In genomic region chr14:99215277-99215676, GRCh38 we compare ENCODE assay signal across 11 cellular contexts. TPM values are rescaled to one million over a fixed set of nuclear protein-coding genes. Genes with fewer than 3 reads are reported as not detected.
A peak's percentile ranks its signal among the peaks of the same experiment; 100 is the strongest.
DNase-seq lines count a peak whose midpoint lies in the region; ATAC-seq and TF ChIP-seq lines count a peak whose summit lies in the region.
"Had no signal": no experiment of that assay in that cellular context is flagged by ENCODE, and none has a peak within 500 bp of the region (broad histone marks: within the 10 kb centered on the region; RNA-seq: fewer than 3 reads in every experiment).

No MANE protein-coding gene starts in this region.

- no TSS peak for BruUV-seq in MCF 10A (replicated peaks; lab: Mats Ljungman, UMichigan)

- H3K9me3 Mint-ChIP-seq in MCF 10A (ENCODE audit: unreplicated experiment): no peaks in the 10 kb centered on the region

- no peak overlapping the region for H2AK5ac ChIP-seq in mesenchymal stem cell (ENCODE audit: low read length, severe bottlenecking)

- no peak for TF ChIP-seq CTCF in MCF 10A (IDR thresholded peaks at IDR 0.05; ENCODE audit: unreplicated experiment)

- H3K27ac ChIP-seq in GM23248 (no peak overlapping the region), mesenchymal stem cell (ENCODE audit: low read length, poor library complexity, severe bottlenecking) (no peak overlapping the region)

- peak overlapping the region; percentile 16 for H3K4me3 Mint-ChIP-seq in MCF 10A (ENCODE audit: unreplicated experiment)

- H3K79me1 ChIP-seq in mesenchymal stem cell (replicated peaks; ENCODE audit: low read length, poor library complexity, severe bottlenecking): no peaks in the 10 kb centered on the region

- peak overlapping the region; percentile 43 for H2AFZ ChIP-seq in GM23248
- H2AFZ ChIP-seq in mesenchymal stem cell (ENCODE audit: low read depth, low read length): no peak overlapping the region

- H2BK12ac ChIP-seq in mesenchymal stem cell (ENCODE audit: low read length in 2 of 2): no peak overlapping the region

- CTCF ChIA-PET in MCF 10A (lab: Yijun Ruan, JAX): interaction anchor here (0.6 to 1.0 kb wide), 3 partner anchors 11 to 1785 kb away, joined by 3 to 6 read pairs (median 4); no protein-coding TSS in a partner anchor

- H3K9ac ChIP-seq in GM23248 (no peak overlapping the region), mesenchymal stem cell (ENCODE audit: low read length) (peak overlapping the region; percentile 53)

- H4K8ac ChIP-seq in mesenchymal stem cell (ENCODE audit: low read length): no peak overlapping the region

- no peak overlapping the region for H4K91ac ChIP-seq in mesenchymal stem cell (ENCODE audit: low read length)

- H2BK5ac ChIP-seq in mesenchymal stem cell (ENCODE audit: low read depth, low read length, poor library complexity, severe bottlenecking): no peak overlapping the region

- H3K9me3 ChIP-seq in GM23248 (ENCODE audit: low read depth): no peaks in the 10 kb centered on the region
- H3K9me3 ChIP-seq in mesenchymal stem cell (ENCODE audit: control insufficient read depth, low read length): no peaks in the 10 kb centered on the region

- no peaks in the 10 kb centered on the region for H3K79me2 ChIP-seq in GM23248 (ENCODE audit: insufficient read depth)

- H3K18ac ChIP-seq in mesenchymal stem cell (ENCODE audit: low read depth in 1 of 2, low read length in 2 of 2): no peak overlapping the region

- H3K4me3 ChIP-seq in GM23248 (peak overlapping the region; percentile 52), mesenchymal stem cell (ENCODE audit: insufficient read depth in 1 of 2, low read depth in 1 of 2, low read length in 2 of 2) (peak overlapping the region in 1 of 2 experiments; percentile 66)

- intact Hi-C loops in MCF 10A (cut with micrococcal nuclease): no loop called here

- no peak overlapping the region for H3K27ac Mint-ChIP-seq in MCF 10A (ENCODE audit: low read depth, unreplicated experiment)

- H3K4me2 ChIP-seq in GM23248 (ENCODE audit: unreplicated experiment): peak overlapping the region; percentile 66
- no peak overlapping the region for H3K4me2 ChIP-seq in mesenchymal stem cell (ENCODE audit: low read length, poor library complexity, severe bottlenecking)

- peaks cover 3% of the 10 kb centered on the region for H3K36me3 Mint-ChIP-seq in MCF 10A (ENCODE audit: insufficient read depth, unreplicated experiment)

- no peaks in the 10 kb centered on the region for H3K27me3 Mint-ChIP-seq in MCF 10A (ENCODE audit: insufficient read depth, unreplicated experiment)

- no peaks in the 10 kb centered on the region for H3K4me1 ChIP-seq in GM23248 (ENCODE audit: insufficient read depth)
- peaks cover 2% of the 10 kb centered on the region for H3K4me1 ChIP-seq in mesenchymal stem cell (ENCODE audit: control insufficient read depth, insufficient read depth, low read depth, low read length)

- no peak overlapping the region for H3K4ac ChIP-seq in mesenchymal stem cell (ENCODE audit: low read depth in 1 of 2, low read length in 2 of 2)

- H3F3A ChIP-seq in GM23248 (ENCODE audit: insufficient read depth): no peaks in the 10 kb centered on the region

- no peak overlapping the region for H2BK120ac ChIP-seq in mesenchymal stem cell (ENCODE audit: low read depth, low read length)

- in situ Hi-C loops in GM23248 (cut with MboI): no loop called here

- H3K36me3 ChIP-seq in GM23248 (ENCODE audit: low read depth) (no peaks in the 10 kb centered on the region), mesenchymal stem cell (ENCODE audit: control insufficient read depth in 1 of 2, insufficient read depth in 2 of 2, low read depth in 1 of 2, low read length in 2 of 2) (no peaks in the 10 kb centered on the region)

- H2BK15ac ChIP-seq in mesenchymal stem cell (ENCODE audit: low read depth, poor library complexity, severe bottlenecking): no peak overlapping the region

- H4K20me1 ChIP-seq in GM23248 (ENCODE audit: insufficient read depth): no peaks in the 10 kb centered on the region

- no peak overlapping the region for H3K23ac ChIP-seq in mesenchymal stem cell (ENCODE audit: low read length in 2 of 2)

- no peak overlapping the region for H3K14ac ChIP-seq in mesenchymal stem cell (ENCODE audit: low read length in 2 of 2)

- 1% methylated on average over 16 of the region's 16 CpGs for WGBS in GM23248 (ENCODE audit: low coverage in 1 of 2, low lambda C conversion rate in 2 of 2, missing lambda C conversion rate in 2 of 2), 2 experiments
- 86% methylated on average over 14 of the region's 16 CpGs for WGBS in mesenchymal stem cell

- POLR2A ChIA-PET in MCF 10A (lab: Yijun Ruan, JAX): no interaction called here

- DNase-seq in AG08395 (ENCODE audit: low spot score) (peak; percentile 85), GM23248 (peak; percentile 58), MCF 10A (ENCODE audit: unreplicated experiment) (peak; percentile 7), mesenchymal stem cell (no peak), NCI-H2196 treated with DMSO at 0.1 percent for 48 hours (lab: John Stamatoyannopoulos, UW; ENCODE audit: unreplicated experiment) (no peak), cortex of kidney (lab: John Stamatoyannopoulos, UW) (no peak), HuH-7.5 (ENCODE audit: low spot score) (no peak)
- DNase-seq: DMS153, Kasumi-1 had no signal

- H3K4me1 Mint-ChIP-seq in MCF 10A (ENCODE audit: insufficient read depth, unreplicated experiment): peaks cover 8% of the 10 kb centered on the region

- H3K9me2 ChIP-seq in GM23248 (ENCODE audit: insufficient read depth): no peaks in the 10 kb centered on the region

- ATAC-seq in GM19035 (IDR thresholded peaks at IDR 0.05; ENCODE audit: unreplicated experiment): no peak

- peaks cover 7% of the 10 kb centered on the region for H3K27me3 ChIP-seq in GM23248 (replicated peaks; ENCODE audit: insufficient read depth)
- peaks cover 0 to 32% of the 10 kb centered on the region in 2 experiments for H3K27me3 ChIP-seq in mesenchymal stem cell (ENCODE audit: control insufficient read depth in 1 of 2, insufficient read depth in 1 of 2, low read length in 2 of 2)

RNA-seq across cellular contexts. Expression of gene BCL11B, which starts 56.7 kb away (rescaled TPM):
- not detected in 2 replicates for total RNA-seq in GM23248 (2014; rRNA removed; shearing (Covaris generic))
- polyA plus RNA-seq in GM23248 (2016; fragmentation: Nextera tagmentation; extraction: Ambion mirVana): not detected in 2 replicates
- 0.84 and 1.4 TPM in 2 replicates for total RNA-seq in MCF 10A (2022)
- not detected for polyA plus RNA-seq in mesenchymal stem cell (2013, experiment 1 of 2)
- polyA plus RNA-seq in mesenchymal stem cell (2013, experiment 2 of 2): not detected
- total RNA-seq: OCI-LY7 had no signal

Comparison
In these comparisons a context has a peak if more than half of its experiments do, and no peak if none do; other contexts are left out.
1. DNase-seq: peak in AG08395 (single experiment), GM23248 (single experiment) and MCF 10A (single experiment); none in mesenchymal stem cell (single experiment), NCI-H2196 treated with DMSO at 0.1 percent for 48 hours (single experiment), cortex of kidney (single experiment) and HuH-7.5 (single experiment).